13 cellular contexts compared by ENCODE assay signal in genomic region chr2:190159453-190159852, GRCh38.
DNase-seq lines count a peak whose midpoint lies in the region; ATAC-seq and TF ChIP-seq lines count a peak whose summit lies in the region.
"Had no signal": no experiment of that assay in that cellular context is flagged by ENCODE, and none has a peak within 500 bp of the region (broad histone marks: within the 10 kb centered on the region; RNA-seq: fewer than 3 reads in every experiment).

No MANE protein-coding gene starts in this region.

- no peak overlapping the region for H3K9ac ChIP-seq in rectal smooth muscle tissue (ENCODE audit: low read length)

- H3K4me1 Mint-ChIP-seq in brain, result peaks cover 13% of the 10 kb centered on the region
- H3K4me1 Mint-ChIP-seq: naive thymus-derived CD8-positive, alpha-beta T cell had no signal

- H3K4me3 Mint-ChIP-seq in brain, result peak overlapping the region in 1 of 5 experiments; percentile 33
- H3K4me3 Mint-ChIP-seq: endodermal cell; naive thymus-derived CD8-positive, alpha-beta T cell had no signal

- DNase-seq in GM04504 (ENCODE audit: low read depth) (peak; percentile 43), heart left ventricle (peak in 4 of 5 donors; percentile 28 to 42 (median 36)), NCI-H226 (no peak), 8988T (no peak), NCI-H1417 treated with DMSO at 0.1 percent for 48 hours (lab: John Stamatoyannopoulos, UW) (no peak)
- no peak for DNase-seq in stimulated activated CD4-positive, alpha-beta T cell treated with anti-CD3 and anti-CD28 coated beads, Interleukin-2, amount 100 ng/mL, for 24 hours
- DNase-seq: adrenal gland; naive thymus-derived CD8-positive, alpha-beta T cell; stimulated activated CD4-positive, alpha-beta T cell treated with anti-CD3 and anti-CD28 coated beads, Interleukin-12 subunit alpha, Interleukin-12 subunit beta, amount 100 ng/mL, for 4 hours had no signal

- H3K4me1 ChIP-seq in heart left ventricle, result peaks cover 0 to 5% (median 0%) of the 10 kb centered on the region in 12 donors
- H3K4me1 ChIP-seq in rectal smooth muscle tissue (ENCODE audit: control insufficient read depth, insufficient read depth, low read length), result no peaks in the 10 kb centered on the region
- H3K4me1 ChIP-seq: adrenal gland had no signal

- no peaks in the 10 kb centered on the region for H3K27me3 Mint-ChIP-seq in brain

- H3K4me3 ChIP-seq in heart left ventricle, result peak overlapping the region in 1 of 12 donors; percentile 17
- no peak overlapping the region for H3K4me3 ChIP-seq in rectal smooth muscle tissue (ENCODE audit: low read length)
- H3K4me3 ChIP-seq: adrenal gland had no signal

- WGBS in heart left ventricle, 4 donors, result 34 to 62% (median 51%) methylated on average over 3 of the region's 3 CpGs

- H3K36me3 ChIP-seq in heart left ventricle (no peaks in the 10 kb centered on the region), rectal smooth muscle tissue (ENCODE audit: control insufficient read depth, insufficient read depth, low read length) (no peaks in the 10 kb centered on the region)
- H3K36me3 ChIP-seq: adrenal gland had no signal

- H3K27me3 ChIP-seq in heart left ventricle (no peaks in the 10 kb centered on the region), rectal smooth muscle tissue (ENCODE audit: control insufficient read depth, insufficient read depth, low read length) (no peaks in the 10 kb centered on the region)
- H3K27me3 ChIP-seq: adrenal gland had no signal

- H3K9me3 ChIP-seq in heart left ventricle, result no peaks in the 10 kb centered on the region
- H3K9me3 ChIP-seq: adrenal gland had no signal

- H3K27ac ChIP-seq in heart left ventricle, result peak overlapping the region in 6 of 12 donors; percentile 3 to 45 (median 24)
- H3K27ac ChIP-seq in rectal smooth muscle tissue (ENCODE audit: low read depth, low read length), result peak overlapping the region; percentile 10
- H3K27ac ChIP-seq: adrenal gland, RWPE1 had no signal

- H3K9me3 Mint-ChIP-seq in brain, result no peaks in the 10 kb centered on the region
- H3K9me3 Mint-ChIP-seq: endodermal cell had no signal

- peak; percentile 82 to 98 (median 97) for ATAC-seq in heart left ventricle
- ATAC-seq: naive thymus-derived CD8-positive, alpha-beta T cell had no signal

- intact Hi-C loops in heart left ventricle (cut with DNase I), result loop anchor here in 1 of 10 donors (10.0 kb wide), 1 partner anchor 65 kb away; no protein-coding TSS in a partner anchor

- H3K36me3 Mint-ChIP-seq in brain, result no peaks in the 10 kb centered on the region

- peak overlapping the region in 3 of 5 experiments; percentile 29 to 83 (median 61) for H3K27ac Mint-ChIP-seq in brain
- H3K27ac Mint-ChIP-seq: endodermal cell; naive thymus-derived CD8-positive, alpha-beta T cell had no signal

- TF ChIP-seq POLR2A in heart left ventricle (IDR thresholded peaks at IDR 0.05), result no peak

- TF ChIP-seq CTCF in brain (conservative IDR thresholded peaks at IDR 0.05) (no peak), heart left ventricle (IDR thresholded peaks at IDR 0.05) (no peak)

Comparison
In these comparisons a context has a peak if more than half of its experiments do, and no peak if none do; other contexts are left out.
1. DNase-seq: peak in GM04504 (single experiment) and heart left ventricle (4 of 5); none in stimulated activated CD4-positive, alpha-beta T cell treated with anti-CD3 and anti-CD28 coated beads, Interleukin-2, amount 100 ng/mL, for 24 hours (0 of 2), NCI-H226 (single experiment), 8988T (single experiment) and NCI-H1417 treated with DMSO at 0.1 percent for 48 hours (single experiment).